1 cellular context compared by ENCODE assay signal in the genomic region with DNA sequence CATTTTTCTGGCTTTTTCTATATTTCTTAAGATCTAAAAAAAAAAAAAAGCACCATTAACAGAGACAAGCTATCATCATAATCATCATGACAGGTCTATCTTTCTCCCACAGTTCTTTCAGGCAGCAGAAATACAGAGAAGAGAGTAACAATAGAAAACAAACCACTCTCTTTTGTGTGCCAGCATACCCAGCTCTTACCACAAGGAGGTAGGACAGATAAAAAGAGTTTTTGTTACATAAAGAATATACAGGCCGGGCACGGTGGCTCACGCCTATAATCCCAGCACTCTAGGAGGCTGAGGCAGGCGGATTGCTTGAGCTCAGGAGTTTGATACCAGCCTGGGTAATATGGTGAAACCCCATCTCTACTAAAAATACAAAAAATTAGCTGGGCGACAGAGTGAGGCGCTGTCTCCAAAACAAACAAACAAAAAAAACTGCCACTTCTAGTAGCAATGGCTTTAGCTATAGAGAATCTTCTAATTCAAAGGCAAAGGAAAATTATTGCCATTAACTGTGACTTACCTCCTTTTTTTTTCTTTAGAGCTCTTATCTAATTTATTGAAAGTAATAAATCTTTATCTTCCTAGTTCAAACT.
TF ChIP-seq lines count a peak whose summit lies in the region.

No MANE protein-coding gene starts in this region.

TF ChIP-seq in WTC11, 78 proteins besides CTCF, POLR2A, EP300 and RAD21:
- TF ChIP-seq, protein P1, sequence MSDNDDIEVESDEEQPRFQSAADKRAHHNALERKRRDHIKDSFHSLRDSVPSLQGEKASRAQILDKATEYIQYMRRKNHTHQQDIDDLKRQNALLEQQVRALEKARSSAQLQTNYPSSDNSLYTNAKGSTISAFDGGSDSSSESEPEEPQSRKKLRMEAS (CRISPR knock-in tag; IDR thresholded peaks at IDR 0.05): no peak
- TF ChIP-seq, protein P2, sequence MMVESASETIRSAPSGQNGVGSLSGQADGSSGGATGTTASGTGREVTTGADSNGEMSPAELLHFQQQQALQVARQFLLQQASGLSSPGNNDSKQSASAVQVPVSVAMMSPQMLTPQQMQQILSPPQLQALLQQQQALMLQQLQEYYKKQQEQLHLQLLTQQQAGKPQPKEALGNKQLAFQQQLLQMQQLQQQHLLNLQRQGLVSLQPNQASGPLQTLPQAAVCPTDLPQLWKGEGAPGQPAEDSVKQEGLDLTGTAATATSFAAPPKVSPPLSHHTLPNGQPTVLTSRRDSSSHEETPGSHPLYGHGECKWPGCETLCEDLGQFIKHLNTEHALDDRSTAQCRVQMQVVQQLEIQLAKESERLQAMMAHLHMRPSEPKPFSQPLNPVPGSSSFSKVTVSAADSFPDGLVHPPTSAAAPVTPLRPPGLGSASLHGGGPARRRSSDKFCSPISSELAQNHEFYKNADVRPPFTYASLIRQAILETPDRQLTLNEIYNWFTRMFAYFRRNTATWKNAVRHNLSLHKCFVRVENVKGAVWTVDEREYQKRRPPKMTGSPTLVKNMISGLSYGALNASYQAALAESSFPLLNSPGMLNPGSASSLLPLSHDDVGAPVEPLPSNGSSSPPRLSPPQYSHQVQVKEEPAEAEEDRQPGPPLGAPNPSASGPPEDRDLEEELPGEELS (CRISPR knock-in tag; IDR thresholded peaks at IDR 0.05): no peak
- TF ChIP-seq, protein P3, sequence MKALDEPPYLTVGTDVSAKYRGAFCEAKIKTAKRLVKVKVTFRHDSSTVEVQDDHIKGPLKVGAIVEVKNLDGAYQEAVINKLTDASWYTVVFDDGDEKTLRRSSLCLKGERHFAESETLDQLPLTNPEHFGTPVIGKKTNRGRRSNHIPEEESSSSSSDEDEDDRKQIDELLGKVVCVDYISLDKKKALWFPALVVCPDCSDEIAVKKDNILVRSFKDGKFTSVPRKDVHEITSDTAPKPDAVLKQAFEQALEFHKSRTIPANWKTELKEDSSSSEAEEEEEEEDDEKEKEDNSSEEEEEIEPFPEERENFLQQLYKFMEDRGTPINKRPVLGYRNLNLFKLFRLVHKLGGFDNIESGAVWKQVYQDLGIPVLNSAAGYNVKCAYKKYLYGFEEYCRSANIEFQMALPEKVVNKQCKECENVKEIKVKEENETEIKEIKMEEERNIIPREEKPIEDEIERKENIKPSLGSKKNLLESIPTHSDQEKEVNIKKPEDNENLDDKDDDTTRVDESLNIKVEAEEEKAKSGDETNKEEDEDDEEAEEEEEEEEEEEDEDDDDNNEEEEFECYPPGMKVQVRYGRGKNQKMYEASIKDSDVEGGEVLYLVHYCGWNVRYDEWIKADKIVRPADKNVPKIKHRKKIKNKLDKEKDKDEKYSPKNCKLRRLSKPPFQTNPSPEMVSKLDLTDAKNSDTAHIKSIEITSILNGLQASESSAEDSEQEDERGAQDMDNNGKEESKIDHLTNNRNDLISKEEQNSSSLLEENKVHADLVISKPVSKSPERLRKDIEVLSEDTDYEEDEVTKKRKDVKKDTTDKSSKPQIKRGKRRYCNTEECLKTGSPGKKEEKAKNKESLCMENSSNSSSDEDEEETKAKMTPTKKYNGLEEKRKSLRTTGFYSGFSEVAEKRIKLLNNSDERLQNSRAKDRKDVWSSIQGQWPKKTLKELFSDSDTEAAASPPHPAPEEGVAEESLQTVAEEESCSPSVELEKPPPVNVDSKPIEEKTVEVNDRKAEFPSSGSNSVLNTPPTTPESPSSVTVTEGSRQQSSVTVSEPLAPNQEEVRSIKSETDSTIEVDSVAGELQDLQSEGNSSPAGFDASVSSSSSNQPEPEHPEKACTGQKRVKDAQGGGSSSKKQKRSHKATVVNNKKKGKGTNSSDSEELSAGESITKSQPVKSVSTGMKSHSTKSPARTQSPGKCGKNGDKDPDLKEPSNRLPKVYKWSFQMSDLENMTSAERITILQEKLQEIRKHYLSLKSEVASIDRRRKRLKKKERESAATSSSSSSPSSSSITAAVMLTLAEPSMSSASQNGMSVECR (CRISPR knock-in tag; IDR thresholded peaks at IDR 0.05; ENCODE audit: borderline replicate concordance): no peak
- TF ChIP-seq NR1H2 (CRISPR knock-in tag; IDR thresholded peaks at IDR 0.05): no peak
- TF ChIP-seq GABPB1 (CRISPR knock-in tag; IDR thresholded peaks at IDR 0.05): no peak
- TF ChIP-seq, protein P4, sequence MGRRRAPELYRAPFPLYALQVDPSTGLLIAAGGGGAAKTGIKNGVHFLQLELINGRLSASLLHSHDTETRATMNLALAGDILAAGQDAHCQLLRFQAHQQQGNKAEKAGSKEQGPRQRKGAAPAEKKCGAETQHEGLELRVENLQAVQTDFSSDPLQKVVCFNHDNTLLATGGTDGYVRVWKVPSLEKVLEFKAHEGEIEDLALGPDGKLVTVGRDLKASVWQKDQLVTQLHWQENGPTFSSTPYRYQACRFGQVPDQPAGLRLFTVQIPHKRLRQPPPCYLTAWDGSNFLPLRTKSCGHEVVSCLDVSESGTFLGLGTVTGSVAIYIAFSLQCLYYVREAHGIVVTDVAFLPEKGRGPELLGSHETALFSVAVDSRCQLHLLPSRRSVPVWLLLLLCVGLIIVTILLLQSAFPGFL (CRISPR knock-in tag; IDR thresholded peaks at IDR 0.05; ENCODE audit: borderline replicate concordance): no peak
- TF ChIP-seq, protein P5, sequence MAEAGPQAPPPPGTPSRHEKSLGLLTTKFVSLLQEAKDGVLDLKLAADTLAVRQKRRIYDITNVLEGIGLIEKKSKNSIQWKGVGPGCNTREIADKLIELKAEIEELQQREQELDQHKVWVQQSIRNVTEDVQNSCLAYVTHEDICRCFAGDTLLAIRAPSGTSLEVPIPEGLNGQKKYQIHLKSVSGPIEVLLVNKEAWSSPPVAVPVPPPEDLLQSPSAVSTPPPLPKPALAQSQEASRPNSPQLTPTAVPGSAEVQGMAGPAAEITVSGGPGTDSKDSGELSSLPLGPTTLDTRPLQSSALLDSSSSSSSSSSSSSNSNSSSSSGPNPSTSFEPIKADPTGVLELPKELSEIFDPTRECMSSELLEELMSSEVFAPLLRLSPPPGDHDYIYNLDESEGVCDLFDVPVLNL (CRISPR knock-in tag; IDR thresholded peaks at IDR 0.05; ENCODE audit: borderline replicate concordance, low read depth): no peak
- TF ChIP-seq, protein P6, sequence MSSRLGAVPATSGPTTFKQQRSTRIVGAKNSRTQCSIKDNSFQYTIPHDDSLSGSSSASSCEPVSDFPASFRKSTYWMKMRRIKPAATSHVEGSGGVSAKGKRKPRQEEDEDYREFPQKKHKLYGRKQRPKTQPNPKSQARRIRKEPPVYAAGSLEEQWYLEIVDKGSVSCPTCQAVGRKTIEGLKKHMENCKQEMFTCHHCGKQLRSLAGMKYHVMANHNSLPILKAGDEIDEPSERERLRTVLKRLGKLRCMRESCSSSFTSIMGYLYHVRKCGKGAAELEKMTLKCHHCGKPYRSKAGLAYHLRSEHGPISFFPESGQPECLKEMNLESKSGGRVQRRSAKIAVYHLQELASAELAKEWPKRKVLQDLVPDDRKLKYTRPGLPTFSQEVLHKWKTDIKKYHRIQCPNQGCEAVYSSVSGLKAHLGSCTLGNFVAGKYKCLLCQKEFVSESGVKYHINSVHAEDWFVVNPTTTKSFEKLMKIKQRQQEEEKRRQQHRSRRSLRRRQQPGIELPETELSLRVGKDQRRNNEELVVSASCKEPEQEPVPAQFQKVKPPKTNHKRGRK (CRISPR knock-in tag; IDR thresholded peaks at IDR 0.05; ENCODE audit: borderline replicate concordance): no peak
- no peak for TF ChIP-seq HMGA2 (CRISPR knock-in tag; IDR thresholded peaks at IDR 0.05)
